1 cellular context compared by ENCODE assay signal in the genomic region with DNA sequence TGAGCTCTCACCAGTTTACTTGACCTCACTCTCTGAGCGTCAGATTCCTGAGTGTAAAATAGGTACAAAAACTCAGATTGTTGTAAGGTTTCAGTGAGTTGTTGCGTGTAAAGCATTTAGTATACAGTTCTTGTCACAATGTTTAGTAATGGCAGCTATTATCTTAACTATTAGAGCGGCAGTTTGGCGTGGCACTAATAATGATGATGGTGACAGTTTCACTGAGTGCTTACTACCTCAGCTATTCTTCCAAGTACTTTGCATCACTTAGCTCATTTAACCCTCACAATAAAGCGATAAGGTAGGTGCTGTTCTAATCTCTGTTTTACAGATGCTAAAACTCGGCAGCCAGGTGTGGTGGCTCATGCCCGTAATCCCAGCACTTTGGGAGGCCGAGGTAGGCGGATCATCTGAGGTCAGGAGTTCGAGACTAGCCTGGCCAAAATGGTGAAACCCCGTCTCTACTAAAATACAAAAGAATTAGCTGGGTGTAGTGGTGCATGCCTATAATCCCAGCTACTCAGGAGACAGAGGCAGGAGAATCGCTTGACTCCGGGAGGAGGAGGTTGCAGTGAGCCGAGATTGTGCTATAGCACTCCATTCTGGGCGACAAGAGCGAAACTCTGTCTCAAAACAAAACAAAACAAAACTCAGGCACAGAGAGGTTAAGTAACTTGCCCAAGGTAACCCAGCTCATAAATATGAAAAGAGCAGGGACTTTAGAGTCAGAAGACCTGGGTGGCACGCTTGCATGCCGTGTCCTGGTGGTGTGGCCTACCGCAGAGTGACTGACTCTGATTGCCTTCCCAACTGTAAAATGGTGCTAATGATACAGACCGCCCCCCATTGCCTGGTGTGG.
TF ChIP-seq lines count a peak whose summit lies in the region.

No MANE protein-coding gene starts in this region.

TF ChIP-seq in GM12878, 131 proteins besides CTCF, POLR2A, EP300 and RAD21:
- TF ChIP-seq CBX3 (IDR thresholded peaks at IDR 0.05; ENCODE audit: borderline replicate concordance, low read depth) = no peak
- TF ChIP-seq SMARCA5 (IDR thresholded peaks at IDR 0.05) = no peak
- TF ChIP-seq, protein P1, sequence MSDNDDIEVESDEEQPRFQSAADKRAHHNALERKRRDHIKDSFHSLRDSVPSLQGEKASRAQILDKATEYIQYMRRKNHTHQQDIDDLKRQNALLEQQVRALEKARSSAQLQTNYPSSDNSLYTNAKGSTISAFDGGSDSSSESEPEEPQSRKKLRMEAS (IDR thresholded peaks at IDR 0.05; ENCODE audit: low read depth, low read length) = no peak
- no peak for TF ChIP-seq RCOR1 (conservative IDR thresholded peaks at IDR 0.05; ENCODE audit: low read depth, low read length)
- TF ChIP-seq FOXK2 (IDR thresholded peaks at IDR 0.05) = no peak
